In the genomic region with DNA sequence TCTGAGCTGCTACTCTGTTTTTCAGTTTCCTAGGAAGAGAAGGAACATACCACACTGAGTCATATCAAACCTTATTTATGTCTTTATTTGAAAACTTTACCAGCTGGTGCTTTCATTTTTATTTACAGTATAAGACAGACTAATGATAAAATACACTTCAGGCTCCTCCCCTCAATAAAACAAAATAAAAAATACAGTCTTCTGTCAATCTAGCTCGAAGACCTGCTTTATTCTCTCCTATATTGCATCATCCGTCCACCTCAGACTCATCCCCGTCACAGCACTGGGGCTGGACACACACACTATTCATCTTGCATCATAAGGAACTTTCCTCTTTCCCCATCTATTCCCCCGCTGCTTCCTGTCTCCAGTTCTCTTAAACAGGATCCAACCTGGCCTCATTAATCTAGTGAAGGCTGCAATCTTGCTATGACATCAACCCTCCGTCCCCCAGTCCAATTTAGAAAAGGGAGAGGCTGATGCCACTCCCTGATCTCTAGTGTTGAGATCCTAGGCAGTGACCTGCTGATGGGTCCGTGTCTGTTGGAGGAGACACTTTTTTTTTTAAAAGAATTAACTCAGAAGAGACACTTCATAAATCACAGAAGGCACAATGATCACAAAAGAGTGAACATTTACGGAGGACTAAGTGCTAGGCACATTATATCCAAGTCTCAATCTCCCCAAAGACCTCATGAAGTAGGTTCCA, we compare ENCODE assay signal across 8 cellular contexts. TPM values are rescaled to one million over a fixed set of nuclear protein-coding genes. Genes with fewer than 3 reads are reported as not detected.
DNase-seq lines count a peak whose midpoint lies in the region; ATAC-seq and TF ChIP-seq lines count a peak whose summit lies in the region.

No MANE protein-coding gene starts in this region.

- H3K4me3 Mint-ChIP-seq in T-helper 1 cell treated with Interleukin-12 subunit alpha and Interleukin-12 subunit beta and Interleukin-4 antibody, amounts not matched to agents 30 μg/mL and 1 μg/mL, for 36 hours, result peak overlapping the region; percentile 97

- peak; percentile 54 for DNase-seq in ELF-1 (ENCODE audit: low read depth, low spot score)
- no peak for DNase-seq in effector memory CD4-positive, alpha-beta T cell
- DNase-seq in mesenchymal stem cell, result peak; percentile 99
- DNase-seq in tibial artery, result peak; percentile 79 to 80

- H3K79me1 ChIP-seq in mesenchymal stem cell (replicated peaks; ENCODE audit: low read length, poor library complexity, severe bottlenecking), result peaks cover 11% of the 10 kb centered on the region

- H3K27ac ChIP-seq in HUES6 (ENCODE audit: low read depth, low read length) (peak overlapping the region; percentile 98), mesenchymal stem cell (ENCODE audit: low read length, poor library complexity, severe bottlenecking) (peak overlapping the region; percentile 92), tibial artery (peak overlapping the region; percentile 98 to 100)
- peak overlapping the region; percentile 100 for H3K27ac ChIP-seq in effector memory CD4-positive, alpha-beta T cell (ENCODE audit: insufficient read depth, low read length, poor library complexity, severe bottlenecking)

- peak overlapping the region; percentile 94 for H3K27ac Mint-ChIP-seq in T-helper 1 cell treated with Interleukin-12 subunit alpha and Interleukin-12 subunit beta and Interleukin-4 antibody, amounts not matched to agents 30 μg/mL and 1 μg/mL, for 36 hours

- H3K23ac ChIP-seq in mesenchymal stem cell (ENCODE audit: low read length in 2 of 2), result no peak overlapping the region

- no peak overlapping the region for H2BK12ac ChIP-seq in mesenchymal stem cell (ENCODE audit: low read length in 2 of 2)

- H3K18ac ChIP-seq in mesenchymal stem cell (ENCODE audit: low read depth in 1 of 2, low read length in 2 of 2), result peak overlapping the region; percentile 94 to 97

- peak overlapping the region; percentile 100 for H4K91ac ChIP-seq in mesenchymal stem cell (ENCODE audit: low read length)

- peak overlapping the region; percentile 98 for H4K8ac ChIP-seq in mesenchymal stem cell (ENCODE audit: low read length)

- H3K9ac ChIP-seq in HUES6 (ENCODE audit: low read length), result peak overlapping the region; percentile 99
- peak overlapping the region; percentile 96 for H3K9ac ChIP-seq in mesenchymal stem cell (ENCODE audit: low read length)

- H2AK5ac ChIP-seq in mesenchymal stem cell (ENCODE audit: low read length, severe bottlenecking), result peak overlapping the region; percentile 35

- ATAC-seq in GM18861 (IDR thresholded peaks at IDR 0.05; ENCODE audit: unreplicated experiment) (no peak), GM21526 (IDR thresholded peaks at IDR 0.05; ENCODE audit: low FRiP score, unreplicated experiment) (no peak)

- H2BK120ac ChIP-seq in mesenchymal stem cell (ENCODE audit: low read depth, low read length), result peak overlapping the region; percentile 96

- peaks cover 50% of the 10 kb centered on the region for H3K4me1 Mint-ChIP-seq in T-helper 1 cell treated with Interleukin-12 subunit alpha and Interleukin-12 subunit beta and Interleukin-4 antibody, amounts not matched to agents 30 μg/mL and 1 μg/mL, for 36 hours (ENCODE audit: low read depth)

- peaks cover 50% of the 10 kb centered on the region for H3K36me3 ChIP-seq in HUES6 (ENCODE audit: control insufficient read depth, insufficient read depth, low read length)
- peaks cover 32% of the 10 kb centered on the region for H3K36me3 ChIP-seq in effector memory CD4-positive, alpha-beta T cell (ENCODE audit: control insufficient read depth, insufficient read depth, low read length)
- peaks cover 12 to 40% of the 10 kb centered on the region in 2 experiments for H3K36me3 ChIP-seq in mesenchymal stem cell (ENCODE audit: control insufficient read depth in 1 of 2, insufficient read depth in 2 of 2, low read depth in 1 of 2, low read length in 2 of 2)
- H3K36me3 ChIP-seq in tibial artery, result peaks cover 32 to 36% (median 33%) of the 10 kb centered on the region in 3 donors

- H3K27me3 Mint-ChIP-seq in T-helper 1 cell treated with Interleukin-12 subunit alpha and Interleukin-12 subunit beta and Interleukin-4 antibody, amounts not matched to agents 30 μg/mL and 1 μg/mL, for 36 hours (ENCODE audit: low read depth), result no peaks in the 10 kb centered on the region

- H2BK15ac ChIP-seq in mesenchymal stem cell (ENCODE audit: low read depth, poor library complexity, severe bottlenecking), result no peak overlapping the region

- no peaks in the 10 kb centered on the region for H3K9me3 Mint-ChIP-seq in T-helper 1 cell treated with Interleukin-12 subunit alpha and Interleukin-12 subunit beta and Interleukin-4 antibody, amounts not matched to agents 30 μg/mL and 1 μg/mL, for 36 hours

- under 1% methylated on average over 6 of the region's 7 CpGs for WGBS in mesenchymal stem cell

- peak overlapping the region; percentile 66 to 86 for H3K14ac ChIP-seq in mesenchymal stem cell (ENCODE audit: low read length in 2 of 2)

- H3K36me3 Mint-ChIP-seq in T-helper 1 cell treated with Interleukin-12 subunit alpha and Interleukin-12 subunit beta and Interleukin-4 antibody, amounts not matched to agents 30 μg/mL and 1 μg/mL, for 36 hours (ENCODE audit: low read depth), result peaks cover 60% of the 10 kb centered on the region

- peak overlapping the region; percentile 98 for H2BK5ac ChIP-seq in mesenchymal stem cell (ENCODE audit: low read depth, low read length, poor library complexity, severe bottlenecking)

- H3K9me3 ChIP-seq in HUES6 (ENCODE audit: control insufficient read depth, insufficient read depth, low read depth, low read length), result no peaks in the 10 kb centered on the region
- H3K9me3 ChIP-seq in effector memory CD4-positive, alpha-beta T cell (ENCODE audit: control insufficient read depth, low read length), result no peaks in the 10 kb centered on the region
- no peaks in the 10 kb centered on the region for H3K9me3 ChIP-seq in mesenchymal stem cell (ENCODE audit: control insufficient read depth, low read length)
- H3K9me3 ChIP-seq in tibial artery, result no peaks in the 10 kb centered on the region

- H2AFZ ChIP-seq in mesenchymal stem cell (ENCODE audit: low read depth, low read length), result no peak overlapping the region

- H3K27me3 ChIP-seq in HUES6 (ENCODE audit: control insufficient read depth, insufficient read depth, low read length), result no peaks in the 10 kb centered on the region
- H3K27me3 ChIP-seq in effector memory CD4-positive, alpha-beta T cell (replicated peaks; ENCODE audit: control insufficient read depth, insufficient read depth, low read length, poor library complexity, severe bottlenecking), result no peaks in the 10 kb centered on the region
- H3K27me3 ChIP-seq in mesenchymal stem cell (ENCODE audit: control insufficient read depth in 1 of 2, insufficient read depth in 1 of 2, low read length in 2 of 2), result no peaks in the 10 kb centered on the region
- H3K27me3 ChIP-seq in tibial artery, result no peaks in the 10 kb centered on the region

- peak overlapping the region; percentile 98 for H3K4me3 ChIP-seq in HUES6 (ENCODE audit: low read depth, low read length)
- H3K4me3 ChIP-seq in effector memory CD4-positive, alpha-beta T cell (ENCODE audit: insufficient read depth, low read depth, low read length, poor library complexity, severe bottlenecking), result peak overlapping the region; percentile 100
- peak overlapping the region; percentile 84 to 99 for H3K4me3 ChIP-seq in mesenchymal stem cell (ENCODE audit: insufficient read depth in 1 of 2, low read depth in 1 of 2, low read length in 2 of 2)
- H3K4me3 ChIP-seq in tibial artery, result peak overlapping the region; percentile 87 to 90

- peak overlapping the region; percentile 51 for H3K4me2 ChIP-seq in mesenchymal stem cell (ENCODE audit: low read length, poor library complexity, severe bottlenecking)

- intact Hi-C loops in tibial artery (cut with DNase I; ENCODE audit: low total_unique reads), result loop anchor here (10.0 kb wide), 1 partner anchor 54 kb away; a partner anchor contains a TSS

- H3K4me1 ChIP-seq in HUES6 (ENCODE audit: control insufficient read depth, insufficient read depth, low read length), result peaks cover 14% of the 10 kb centered on the region
- peaks cover 34% of the 10 kb centered on the region for H3K4me1 ChIP-seq in effector memory CD4-positive, alpha-beta T cell (ENCODE audit: control insufficient read depth, insufficient read depth, low read length, poor library complexity, severe bottlenecking)
- peaks cover 5% of the 10 kb centered on the region for H3K4me1 ChIP-seq in mesenchymal stem cell (ENCODE audit: control insufficient read depth, insufficient read depth, low read depth, low read length)
- H3K4me1 ChIP-seq in tibial artery, result peaks cover 0 to 67% (median 49%) of the 10 kb centered on the region in 4 donors

- peak overlapping the region; percentile 96 to 98 for H3K4ac ChIP-seq in mesenchymal stem cell (ENCODE audit: low read depth in 1 of 2, low read length in 2 of 2)

- no peak for TF ChIP-seq CTCF in tibial artery (IDR thresholded peaks at IDR 0.05)

RNA-seq across cellular contexts. Expression of a gene that starts 1.1 kb away (rescaled TPM):
- 127 TPM for polyA plus RNA-seq in mesenchymal stem cell (2013, experiment 1 of 2)
- 129 TPM for polyA plus RNA-seq in mesenchymal stem cell (2013, experiment 2 of 2)

RNA-seq across cellular contexts. Expression of a gene that starts 26.8 kb away (rescaled TPM):
- polyA plus RNA-seq in mesenchymal stem cell (2013, experiment 1 of 2), result 14.2 TPM
- 14.5 TPM for polyA plus RNA-seq in mesenchymal stem cell (2013, experiment 2 of 2)

RNA-seq across cellular contexts. Expression of a gene that starts 57.4 kb away (rescaled TPM):
- polyA plus RNA-seq in mesenchymal stem cell (2013, experiment 1 of 2), result 20.1 TPM
- polyA plus RNA-seq in mesenchymal stem cell (2013, experiment 2 of 2), result 20.3 TPM

RNA-seq across cellular contexts. Expression of a gene that starts 57.7 kb away (rescaled TPM):
- 8.8 TPM for polyA plus RNA-seq in mesenchymal stem cell (2013, experiment 1 of 2)
- 7.9 TPM for polyA plus RNA-seq in mesenchymal stem cell (2013, experiment 2 of 2)

Comparison
In these comparisons a context has a peak if more than half of its experiments do, and no peak if none do; other contexts are left out.
1. DNase-seq: peak in ELF-1 (single experiment), mesenchymal stem cell (single experiment) and tibial artery (2 of 2); none in effector memory CD4-positive, alpha-beta T cell (0 of 3).
2. Peak in every context shown above with its lines, with median percentiles within 50 percentile points of each other: H3K27ac ChIP-seq and H3K4me3 ChIP-seq.